ENCODE assay signal across 17 cellular contexts in the genomic region with DNA sequence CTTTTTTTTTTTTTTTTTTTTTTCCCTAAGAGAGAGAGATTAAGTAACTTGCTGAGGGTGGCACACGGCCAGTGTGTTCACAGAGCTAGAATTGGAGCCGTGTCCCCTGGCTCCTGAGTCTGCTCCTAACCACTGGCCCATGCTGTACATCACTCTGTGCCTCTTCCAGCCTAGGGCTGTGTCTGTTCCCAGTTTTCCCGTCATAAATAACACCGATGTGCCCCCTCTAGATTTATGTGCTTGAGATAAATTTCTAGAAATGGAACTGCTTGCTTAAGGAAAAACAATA. TPM values are rescaled to one million over a fixed set of nuclear protein-coding genes. Genes with fewer than 3 reads are reported as not detected.
DNase-seq lines count a peak whose midpoint lies in the region; ATAC-seq, FAIRE-seq and TF ChIP-seq lines count a peak whose summit lies in the region.
"Had no signal": no experiment of that assay in that cellular context is flagged by ENCODE, and none has a peak within 500 bp of the region (broad histone marks: within the 10 kb centered on the region; RNA-seq: fewer than 3 reads in every experiment).

No MANE protein-coding gene starts in this region.

- TF ChIP-seq CTCF in right atrium auricular region (IDR thresholded peaks at IDR 0.05), result no peak
- TF ChIP-seq CTCF in fibroblast of the aortic adventitia (IDR thresholded peaks at IDR 0.05; ENCODE audit: insufficient read depth, low read length), result no peak
- TF ChIP-seq CTCF in mucosa of descending colon (IDR thresholded peaks at IDR 0.05), result no peak
- no peak for TF ChIP-seq CTCF in vagina (IDR thresholded peaks at IDR 0.05)

- ATAC-seq in Right ventricle myocardium inferior (peak; percentile 77), mucosa of descending colon (peak; percentile 23)

- FAIRE-seq in urothelium cell line (lab: Jason Lieb, UNC), result no peak
- FAIRE-seq: RCC 7860 had no signal

- no peak overlapping the region for H3K4me3 ChIP-seq in right atrium auricular region
- no peak overlapping the region for H3K4me3 ChIP-seq in fibroblast of the aortic adventitia (ENCODE audit: low read depth, low read length)
- no peak overlapping the region for H3K4me3 ChIP-seq in mucosa of descending colon
- no peak overlapping the region for H3K4me3 ChIP-seq in vagina

- TF ChIP-seq POLR2A in vagina (IDR thresholded peaks at IDR 0.05), result no peak

- H3K4me1 ChIP-seq in right atrium auricular region (peaks cover 0 to 13% of the 10 kb centered on the region in 2 donors), mucosa of descending colon (ENCODE audit: low read depth) (no peaks in the 10 kb centered on the region), vagina (peaks cover 28% of the 10 kb centered on the region)

- H3K9me3 ChIP-seq in right atrium auricular region (peaks cover 0 to 17% of the 10 kb centered on the region in 2 donors), mucosa of descending colon (peaks cover 20% of the 10 kb centered on the region), vagina (peaks cover 11% of the 10 kb centered on the region)

- H3K36me3 ChIP-seq in right atrium auricular region, result peaks cover 69% of the 10 kb centered on the region
- H3K36me3 ChIP-seq in mucosa of descending colon (ENCODE audit: low read depth), result no peaks in the 10 kb centered on the region
- peaks cover 0 to 26% of the 10 kb centered on the region in 2 donors for H3K36me3 ChIP-seq in vagina

- peak; percentile 85 for DNase-seq in Right ventricle myocardium inferior (ENCODE audit: missing footprints)
- no peak for DNase-seq in right atrium auricular region (ENCODE audit: low spot score)
- DNase-seq in fibroblast of the aortic adventitia (ENCODE audit: low read depth), result peak; percentile 71
- DNase-seq in mucosa of descending colon, result no peak
- DNase-seq in vagina (ENCODE audit: extremely low spot score in 2 of 2), result no peak
- DNase-seq in NCI-H187 treated with DMSO at 0.1 percent for 48 hours (lab: John Stamatoyannopoulos, UW), result no peak
- no peak for DNase-seq in urothelium cell line (ENCODE audit: low spot score)
- no peak for DNase-seq in putamen (ENCODE audit: low spot score)
- DNase-seq: 8988T, C1 segment of cervical spinal cord, DMS 273 treated with DMSO at 0.1 percent for 48 hours, H7, MV-4-11, NCI-H1417 treated with DMSO at 0.1 percent for 48 hours, NCI-H2081, NCI-H510A treated with DMSO at 0.1 percent for 48 hours had no signal

- H3K27me3 ChIP-seq in right atrium auricular region, result no peaks in the 10 kb centered on the region
- no peaks in the 10 kb centered on the region for H3K27me3 ChIP-seq in vagina

- intact Hi-C loops in Right ventricle myocardium inferior (cut with DNase I), result no loop called here
- intact Hi-C loops in mucosa of descending colon (cut with DNase I, micrococcal nuclease), result no loop called here
- intact Hi-C loops in vagina (cut with DNase I), result no loop called here

- no peak overlapping the region for H3K27ac ChIP-seq in right atrium auricular region
- peak overlapping the region; percentile 51 for H3K27ac ChIP-seq in vagina

RNA-seq across cellular contexts. Expression of a gene that starts 58.4 kb away (rescaled TPM):
- 422 TPM for total RNA-seq in Right ventricle myocardium inferior
- 100 to 1,000 TPM; 195 to 306 TPM for total RNA-seq in right atrium auricular region
- total RNA-seq in fibroblast of the aortic adventitia (ENCODE audit: low replicate concordance), result 59.7 and 73.6 TPM in 2 replicates
- 100 to 1,000 TPM; 154 to 243 (median 189) TPM for total RNA-seq in mucosa of descending colon
- total RNA-seq in vagina, result 72.2 TPM

Comparison
In these comparisons a context has a peak if more than half of its experiments do, and no peak if none do; other contexts are left out.
1. DNase-seq: peak in Right ventricle myocardium inferior (single experiment) and fibroblast of the aortic adventitia (single experiment); none in right atrium auricular region (single experiment), mucosa of descending colon (0 of 3), vagina (0 of 2), NCI-H187 treated with DMSO at 0.1 percent for 48 hours (single experiment), urothelium cell line (single experiment) and putamen (single experiment).